13 cellular contexts compared by ENCODE assay signal in the genomic region with DNA sequence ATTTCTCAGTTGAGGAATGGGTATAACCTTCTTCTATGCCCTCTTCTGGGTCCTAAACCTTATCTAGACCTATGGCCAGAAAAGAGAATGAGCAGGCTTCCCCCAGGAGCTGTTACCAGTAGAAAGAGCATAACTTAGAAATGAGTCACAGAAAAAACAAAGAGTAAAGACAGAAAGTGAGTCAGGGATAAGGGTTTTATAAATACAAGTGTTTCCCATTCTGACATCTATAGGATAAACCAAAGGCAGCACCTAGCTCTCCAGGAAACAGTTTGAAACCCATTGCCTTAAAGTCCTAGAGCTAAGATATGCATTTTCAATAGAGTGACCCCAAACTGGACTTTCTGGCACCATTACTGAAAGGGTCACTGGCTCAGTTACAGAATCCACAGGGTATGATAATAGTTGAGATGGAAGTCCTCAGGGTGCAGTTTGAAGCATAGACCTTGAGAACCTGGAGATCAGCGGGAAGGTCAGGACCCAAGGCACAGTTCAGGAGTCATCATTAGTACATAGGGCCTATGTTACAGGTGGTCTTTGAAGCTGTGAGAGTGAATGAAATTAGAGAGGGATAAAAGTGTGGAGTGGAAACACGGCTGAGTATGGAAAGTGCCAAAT. TPM values are rescaled to one million over a fixed set of nuclear protein-coding genes. Genes with fewer than 3 reads are reported as not detected.
DNase-seq lines count a peak whose midpoint lies in the region; ATAC-seq, FAIRE-seq and TF ChIP-seq lines count a peak whose summit lies in the region.
"Had no signal": no experiment of that assay in that cellular context is flagged by ENCODE, and none has a peak within 500 bp of the region (broad histone marks: within the 10 kb centered on the region; RNA-seq: fewer than 3 reads in every experiment).

No MANE protein-coding gene starts in this region.

- H3K9ac ChIP-seq in skeletal muscle satellite cell (ENCODE audit: low read depth, low read length): no peak overlapping the region

- no peak for FAIRE-seq in H54 (lab: Jason Lieb, UNC)

- no peak for TF ChIP-seq EP300 in upper lobe of left lung (IDR thresholded peaks at IDR 0.05)

- no peaks in the 10 kb centered on the region for H3K9me3 ChIP-seq in RWPE2 (ENCODE audit: severe bottlenecking)
- H3K9me3 ChIP-seq in skeletal muscle satellite cell (replicated peaks; ENCODE audit: low read length): no peaks in the 10 kb centered on the region
- no peaks in the 10 kb centered on the region for H3K9me3 ChIP-seq in upper lobe of left lung

- peak; percentile 60 for DNase-seq in H54 (ENCODE audit: insufficient read length, low spot score)
- DNase-seq in RWPE2 (ENCODE audit: low spot score): no peak
- DNase-seq in fibroblast of pulmonary artery (ENCODE audit: low read depth): peak; percentile 83
- DNase-seq in upper lobe of left lung: no peak
- no peak for DNase-seq in germinal center (ENCODE audit: low spot score)
- DNase-seq: activated CD4-positive, alpha-beta T cell treated with anti-CD3 and anti-CD28 coated beads, Interleukin-2, amount 50 U/mL, for 48 hours; activated naive CD8-positive, alpha-beta T cell treated with anti-CD3 and anti-CD28 coated beads, Interleukin-2, amount 50 U/mL, for 24 hours; GF-D8; NCI-H2081; stimulated activated CD4-positive, alpha-beta T cell treated with anti-CD3 and anti-CD28 coated beads, Interleukin-15, amount 100 ng/mL, for 24 hours; stimulated activated naive CD4-positive, alpha-beta T cell treated with Interleukin-2 at 50 U/mL for 16 hours had no signal

- H3K4me2 ChIP-seq in skeletal muscle satellite cell (ENCODE audit: low read length): peak overlapping the region; percentile 39

- H3K27ac ChIP-seq in RWPE2 (ENCODE audit: poor library complexity, severe bottlenecking): peak overlapping the region; percentile 11
- H3K27ac ChIP-seq in upper lobe of left lung: peak overlapping the region in 2 of 4 donors; percentile 17 to 27

- 94 to 95% methylated on average over 2 of the region's 2 CpGs for WGBS in upper lobe of left lung, 2 donors

- H3K4me1 ChIP-seq in RWPE2 (ENCODE audit: insufficient read depth, poor library complexity, severe bottlenecking) (peaks cover 32% of the 10 kb centered on the region), skeletal muscle satellite cell (ENCODE audit: control insufficient read depth, insufficient read depth, low read length) (peaks cover 43% of the 10 kb centered on the region), upper lobe of left lung (peaks cover 19 to 44% (median 28%) of the 10 kb centered on the region in 4 donors)

- ATAC-seq in RWPE2 (ENCODE audit: low read depth): peak; percentile 87
- no peak for ATAC-seq in upper lobe of left lung (ENCODE audit: low FRiP score in 2 of 2)
- no peak for ATAC-seq in HG02938 (IDR thresholded peaks at IDR 0.05; ENCODE audit: unreplicated experiment)
- ATAC-seq: activated naive CD8-positive, alpha-beta T cell treated with anti-CD3 and anti-CD28 coated beads, Interleukin-2, amount 50 U/mL, for 24 hours had no signal

- TF ChIP-seq POLR2A in H54 (IDR thresholded peaks at IDR 0.05; ENCODE audit: low read depth, low read length): no peak
- no peak for TF ChIP-seq POLR2A in upper lobe of left lung (IDR thresholded peaks at IDR 0.05)

- H3K36me3 ChIP-seq in RWPE2 (ENCODE audit: low read depth) (no peaks in the 10 kb centered on the region), skeletal muscle satellite cell (ENCODE audit: insufficient read depth, low read length) (no peaks in the 10 kb centered on the region), upper lobe of left lung (no peaks in the 10 kb centered on the region)

- no peak overlapping the region for H3K4me3 ChIP-seq in RWPE2 (ENCODE audit: severe bottlenecking)
- H3K4me3 ChIP-seq in fibroblast of pulmonary artery (replicated peaks; ENCODE audit: low read depth, low read length): no peak overlapping the region
- H3K4me3 ChIP-seq in skeletal muscle satellite cell (ENCODE audit: low read length): no peak overlapping the region
- H3K4me3 ChIP-seq in upper lobe of left lung: no peak overlapping the region

- TF ChIP-seq CTCF in RWPE2 (IDR thresholded peaks at IDR 0.05; ENCODE audit: poor library complexity, severe bottlenecking) (peak; percentile 8), fibroblast of pulmonary artery (IDR thresholded peaks at IDR 0.05; ENCODE audit: low read length, missing control alignments) (no peak), upper lobe of left lung (IDR thresholded peaks at IDR 0.05) (no peak)

- H3K27me3 ChIP-seq in RWPE2 (ENCODE audit: insufficient read depth, poor library complexity, severe bottlenecking) (no peaks in the 10 kb centered on the region), skeletal muscle satellite cell (ENCODE audit: control insufficient read depth, insufficient read depth, low read length) (peaks cover 8% of the 10 kb centered on the region), upper lobe of left lung (no peaks in the 10 kb centered on the region)

RNA-seq across cellular contexts. Expression of a gene that starts 42.7 kb away (rescaled TPM):
- 24.1 and 28.2 TPM in 2 replicates for total RNA-seq in skeletal muscle satellite cell (2012; rRNA removed)
- 100 to 1,000 TPM in 1 of 6 donors, 10 to 100 TPM in 5; 69.1 to 103 (median 85.8) TPM for total RNA-seq in upper lobe of left lung

Comparison
In these comparisons a context has a peak if more than half of its experiments do, and no peak if none do; other contexts are left out.
1. DNase-seq: peak in H54 (single experiment) and fibroblast of pulmonary artery (single experiment); none in RWPE2 (single experiment), upper lobe of left lung (0 of 2) and germinal center (single experiment).